In genomic region chr7:115722302-115722701, GRCh38 we compare ENCODE assay signal across 17 cellular contexts.
"Had no signal": no experiment of that assay in that cellular context is flagged by ENCODE, and none has a peak within 500 bp of the region (broad histone marks: within the 10 kb centered on the region; RNA-seq: fewer than 3 reads in every experiment).

No MANE protein-coding gene starts in this region.

- H3K4me2 ChIP-seq: smooth muscle cell had no signal

- H3K36me3 ChIP-seq: pancreas, right lobe of liver, SJSA1 had no signal

- H3K27me3 ChIP-seq: pancreas, right lobe of liver, SJSA1 had no signal

- H3K4me1 Mint-ChIP-seq: activated B cell treated with CpG ODN at 0.5 μM for 24 hours; activated naive CD4-positive, alpha-beta T cell treated with anti-CD3 and anti-CD28 coated beads, Interleukin-2, amount 10 ng/mL, durations not matched to agents 7 days and 5 days; naive B cell; stimulated activated naive B cell treated with anti-CD40 and anti-IgM and Interleukin-4, amounts not matched to agents 10 μg/mL and 1 μg/mL and 100 μg/mL, for 72 hours had no signal

- H3K27ac ChIP-seq: pancreas, right lobe of liver, SJSA1 had no signal

- H3K27ac Mint-ChIP-seq: activated B cell treated with CpG ODN at 0.5 μM for 24 hours; activated CD4-positive, alpha-beta T cell treated with anti-CD3 and anti-CD28 coated beads, Interleukin-2, amount 10 ng/mL, durations not matched to agents 24 days and 14 days; activated naive CD4-positive, alpha-beta T cell treated with anti-CD3 and anti-CD28 coated beads, Interleukin-2, amount 10 ng/mL, durations not matched to agents 7 days and 5 days; activated naive CD8-positive, alpha-beta T cell treated with anti-CD3 and anti-CD28 coated beads, Interleukin-2, amount 50 U/mL, for 24 hours; brain; naive B cell; stimulated activated naive B cell treated with anti-CD40 and anti-IgM and Interleukin-4, amounts not matched to agents 10 μg/mL and 1 μg/mL and 100 μg/mL, for 72 hours had no signal

- ATAC-seq: activated naive CD8-positive, alpha-beta T cell treated with anti-CD3 and anti-CD28 coated beads, Interleukin-2, amount 50 U/mL, for 24 hours; left ventricle myocardium superior; mucosa of descending colon; pancreas; right lobe of liver; stimulated activated naive B cell treated with anti-CD40 and anti-IgM and Interleukin-4, amounts not matched to agents 10 μg/mL and 1 μg/mL and 100 μg/mL, for 72 hours had no signal

- H3K4me3 Mint-ChIP-seq: activated B cell treated with CpG ODN at 0.5 μM for 24 hours; activated CD4-positive, alpha-beta T cell treated with anti-CD3 and anti-CD28 coated beads, Interleukin-2, amount 10 ng/mL, durations not matched to agents 24 days and 14 days; activated naive CD4-positive, alpha-beta T cell treated with anti-CD3 and anti-CD28 coated beads, Interleukin-2, amount 10 ng/mL, durations not matched to agents 7 days and 5 days; activated naive CD8-positive, alpha-beta T cell treated with anti-CD3 and anti-CD28 coated beads, Interleukin-2, amount 50 U/mL, for 24 hours; brain; naive B cell; stimulated activated naive B cell treated with anti-CD40 and anti-IgM and Interleukin-4, amounts not matched to agents 10 μg/mL and 1 μg/mL and 100 μg/mL, for 72 hours had no signal

- H3K27me3 Mint-ChIP-seq: activated CD4-positive, alpha-beta T cell treated with anti-CD3 and anti-CD28 coated beads, Interleukin-2, amount 10 ng/mL, durations not matched to agents 24 days and 14 days; activated naive CD8-positive, alpha-beta T cell treated with anti-CD3 and anti-CD28 coated beads, Interleukin-2, amount 50 U/mL, for 24 hours; naive B cell; stimulated activated naive B cell treated with anti-CD40 and anti-IgM and Interleukin-4, amounts not matched to agents 10 μg/mL and 1 μg/mL and 100 μg/mL, for 72 hours had no signal

- DNase-seq: activated B cell treated with CpG ODN at 0.5 μM for 24 hours; activated CD4-positive, alpha-beta T cell treated with anti-CD3 and anti-CD28 coated beads, Interleukin-2, amount 10 ng/mL, durations not matched to agents 24 days and 14 days; activated naive CD4-positive, alpha-beta T cell treated with anti-CD3 and anti-CD28 coated beads, Interleukin-2, amount 10 ng/mL, durations not matched to agents 7 days and 5 days; activated naive CD8-positive, alpha-beta T cell treated with anti-CD3 and anti-CD28 coated beads, Interleukin-2, amount 50 U/mL, for 24 hours; anterior cingulate cortex; caudate nucleus; head of caudate nucleus; left ventricle myocardium superior; mucosa of descending colon; naive B cell; pancreas; right lobe of liver; stimulated activated CD4-positive, alpha-beta T cell treated with anti-CD3 and anti-CD28 coated beads, Interleukin-4, amount 100 ng/mL, for 24 hours; stimulated activated naive B cell treated with anti-CD40 and anti-IgM and Interleukin-4, amounts not matched to agents 10 μg/mL and 1 μg/mL and 100 μg/mL, for 72 hours had no signal

- H3K36me3 Mint-ChIP-seq: activated naive CD4-positive, alpha-beta T cell treated with anti-CD3 and anti-CD28 coated beads, Interleukin-2, amount 10 ng/mL, durations not matched to agents 7 days and 5 days; brain; naive B cell; stimulated activated naive B cell treated with anti-CD40 and anti-IgM and Interleukin-4, amounts not matched to agents 10 μg/mL and 1 μg/mL and 100 μg/mL, for 72 hours had no signal

- H3K4me1 ChIP-seq: pancreas, right lobe of liver, SJSA1 had no signal

- H3K4me3 ChIP-seq: mucosa of descending colon, pancreas, right lobe of liver, SJSA1, smooth muscle cell had no signal

- H3K9me3 ChIP-seq: mucosa of descending colon, pancreas, right lobe of liver, SJSA1 had no signal

- H3K9me3 Mint-ChIP-seq: activated B cell treated with CpG ODN at 0.5 μM for 24 hours; activated CD4-positive, alpha-beta T cell treated with anti-CD3 and anti-CD28 coated beads, Interleukin-2, amount 10 ng/mL, durations not matched to agents 24 days and 14 days; activated naive CD4-positive, alpha-beta T cell treated with anti-CD3 and anti-CD28 coated beads, Interleukin-2, amount 10 ng/mL, durations not matched to agents 7 days and 5 days; activated naive CD8-positive, alpha-beta T cell treated with anti-CD3 and anti-CD28 coated beads, Interleukin-2, amount 50 U/mL, for 24 hours; naive B cell; stimulated activated naive B cell treated with anti-CD40 and anti-IgM and Interleukin-4, amounts not matched to agents 10 μg/mL and 1 μg/mL and 100 μg/mL, for 72 hours had no signal
